ENCODE assay signal across 1 cellular context in the genomic region with DNA sequence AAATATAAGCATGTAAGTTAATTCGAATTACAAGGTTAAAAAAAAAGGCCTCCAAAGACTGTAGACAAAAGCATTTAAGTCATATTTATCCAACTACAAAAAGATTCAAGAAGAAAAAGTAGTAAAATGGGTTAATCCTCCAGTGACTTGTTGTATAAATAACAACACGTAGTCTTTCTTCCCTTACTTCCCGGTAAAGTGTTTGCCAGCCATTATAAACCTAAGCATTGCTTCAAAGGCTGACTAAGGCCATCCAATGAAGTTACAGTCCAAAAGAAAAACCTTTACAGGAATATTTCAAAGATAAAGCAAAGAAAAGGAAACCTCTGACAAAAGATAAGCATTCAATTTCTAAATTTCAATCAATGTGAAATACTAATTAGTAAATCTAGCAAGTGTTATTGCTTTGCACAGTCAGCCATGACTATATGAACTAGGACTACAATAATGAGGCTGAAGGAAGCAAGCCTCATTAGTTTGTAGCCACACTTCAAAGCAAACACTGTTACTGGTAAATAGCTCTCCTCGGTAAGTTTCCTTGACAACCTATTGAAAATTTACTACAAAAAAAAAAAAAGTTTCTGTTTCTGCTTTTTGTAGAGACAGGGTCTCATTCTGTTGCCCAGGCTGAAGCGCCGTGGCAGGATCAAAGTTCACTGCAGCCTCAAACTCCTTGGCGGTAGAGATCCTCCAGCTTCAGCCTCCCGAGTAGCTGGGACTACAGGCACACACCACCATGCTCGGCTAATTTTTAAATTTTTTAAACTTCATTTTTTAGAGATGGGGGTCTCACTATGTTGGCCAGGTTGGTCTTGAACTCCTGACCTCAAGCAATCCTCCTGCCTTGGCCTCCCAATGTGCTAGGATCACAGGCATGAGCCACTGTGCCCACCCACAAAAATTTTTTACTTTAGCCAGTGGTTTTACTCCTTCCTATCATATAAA.
TF ChIP-seq lines count a peak whose summit lies in the region.

No MANE protein-coding gene starts in this region.

TF ChIP-seq in HepG2, 621 proteins besides CTCF, POLR2A, EP300 and RAD21:
- TF ChIP-seq, protein P1, sequence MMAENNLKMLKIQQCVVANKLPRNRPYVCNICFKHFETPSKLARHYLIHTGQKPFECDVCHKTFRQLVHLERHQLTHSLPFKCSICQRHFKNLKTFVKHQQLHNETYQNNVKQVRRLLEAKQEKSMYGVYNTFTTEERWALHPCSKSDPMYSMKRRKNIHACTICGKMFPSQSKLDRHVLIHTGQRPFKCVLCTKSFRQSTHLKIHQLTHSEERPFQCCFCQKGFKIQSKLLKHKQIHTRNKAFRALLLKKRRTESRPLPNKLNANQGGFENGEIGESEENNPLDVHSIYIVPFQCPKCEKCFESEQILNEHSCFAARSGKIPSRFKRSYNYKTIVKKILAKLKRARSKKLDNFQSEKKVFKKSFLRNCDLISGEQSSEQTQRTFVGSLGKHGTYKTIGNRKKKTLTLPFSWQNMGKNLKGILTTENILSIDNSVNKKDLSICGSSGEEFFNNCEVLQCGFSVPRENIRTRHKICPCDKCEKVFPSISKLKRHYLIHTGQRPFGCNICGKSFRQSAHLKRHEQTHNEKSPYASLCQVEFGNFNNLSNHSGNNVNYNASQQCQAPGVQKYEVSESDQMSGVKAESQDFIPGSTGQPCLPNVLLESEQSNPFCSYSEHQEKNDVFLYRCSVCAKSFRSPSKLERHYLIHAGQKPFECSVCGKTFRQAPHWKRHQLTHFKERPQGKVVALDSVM (CRISPR knock-in tag; IDR thresholded peaks at IDR 0.05): peak; percentile 87
- TF ChIP-seq ERF (CRISPR knock-in tag; IDR thresholded peaks at IDR 0.05) (no peak), ZNF121 (CRISPR knock-in tag; IDR thresholded peaks at IDR 0.05) (peak; percentile 53; the same call in 1 of the 2 replicates), ZNF572 (CRISPR knock-in tag; IDR thresholded peaks at IDR 0.05) (no peak), HHEX (CRISPR knock-in tag; IDR thresholded peaks at IDR 0.05) (no peak), ZNF781 (CRISPR knock-in tag; IDR thresholded peaks at IDR 0.05; ENCODE audit: borderline replicate concordance, not compliant biosample characterization) (no peak), ZSCAN25 (CRISPR knock-in tag; IDR thresholded peaks at IDR 0.05) (no peak), HNF4A (CRISPR knock-in tag; IDR thresholded peaks at IDR 0.05) (peak; percentile 37; the same call in 1 of the 2 replicates)
- TF ChIP-seq, protein P2, sequence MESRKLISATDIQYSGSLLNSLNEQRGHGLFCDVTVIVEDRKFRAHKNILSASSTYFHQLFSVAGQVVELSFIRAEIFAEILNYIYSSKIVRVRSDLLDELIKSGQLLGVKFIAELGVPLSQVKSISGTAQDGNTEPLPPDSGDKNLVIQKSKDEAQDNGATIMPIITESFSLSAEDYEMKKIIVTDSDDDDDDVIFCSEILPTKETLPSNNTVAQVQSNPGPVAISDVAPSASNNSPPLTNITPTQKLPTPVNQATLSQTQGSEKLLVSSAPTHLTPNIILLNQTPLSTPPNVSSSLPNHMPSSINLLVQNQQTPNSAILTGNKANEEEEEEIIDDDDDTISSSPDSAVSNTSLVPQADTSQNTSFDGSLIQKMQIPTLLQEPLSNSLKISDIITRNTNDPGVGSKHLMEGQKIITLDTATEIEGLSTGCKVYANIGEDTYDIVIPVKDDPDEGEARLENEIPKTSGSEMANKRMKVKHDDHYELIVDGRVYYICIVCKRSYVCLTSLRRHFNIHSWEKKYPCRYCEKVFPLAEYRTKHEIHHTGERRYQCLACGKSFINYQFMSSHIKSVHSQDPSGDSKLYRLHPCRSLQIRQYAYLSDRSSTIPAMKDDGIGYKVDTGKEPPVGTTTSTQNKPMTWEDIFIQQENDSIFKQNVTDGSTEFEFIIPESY (CRISPR knock-in tag; IDR thresholded peaks at IDR 0.05): peak; percentile 94
